ENCODE assay signal across 1 cellular context in the genomic region with DNA sequence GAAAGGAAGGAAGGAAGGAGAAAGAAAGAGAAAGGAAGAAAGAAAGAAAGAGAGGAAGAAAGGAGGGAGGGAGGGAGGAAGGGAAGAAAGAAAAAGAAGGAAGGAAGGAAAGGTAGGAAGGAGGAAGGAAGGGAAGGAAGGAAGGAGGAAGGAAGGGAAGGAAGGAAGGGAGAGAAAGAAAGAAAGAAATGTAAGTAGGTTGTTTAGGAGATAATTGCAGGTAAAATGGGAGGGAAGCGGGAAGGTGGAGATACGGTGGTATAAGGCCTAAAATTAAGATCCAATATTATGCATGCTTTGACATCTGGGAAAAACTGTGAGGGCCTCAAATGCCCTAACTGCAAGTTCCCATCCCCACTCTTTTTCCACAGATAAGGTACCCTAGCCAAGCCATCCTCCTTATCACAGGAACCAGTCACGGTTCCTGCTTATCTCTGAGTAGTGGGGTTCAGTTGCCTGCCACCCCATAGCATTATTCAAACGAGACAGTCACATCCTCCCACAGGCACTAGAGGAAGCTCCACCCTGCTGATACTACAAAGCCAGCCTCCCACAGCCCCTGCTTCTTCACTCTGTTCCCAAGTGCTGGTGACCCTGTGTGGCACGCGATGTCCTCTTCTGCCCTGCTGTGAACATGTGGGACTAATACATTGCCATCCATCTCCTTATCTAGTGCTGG.
TF ChIP-seq lines count a peak whose summit lies in the region.

No MANE protein-coding gene starts in this region.

TF ChIP-seq in K562, 482 proteins besides CTCF, POLR2A, EP300 and RAD21 (continued from another document and continues in another):
- TF ChIP-seq, protein P1, sequence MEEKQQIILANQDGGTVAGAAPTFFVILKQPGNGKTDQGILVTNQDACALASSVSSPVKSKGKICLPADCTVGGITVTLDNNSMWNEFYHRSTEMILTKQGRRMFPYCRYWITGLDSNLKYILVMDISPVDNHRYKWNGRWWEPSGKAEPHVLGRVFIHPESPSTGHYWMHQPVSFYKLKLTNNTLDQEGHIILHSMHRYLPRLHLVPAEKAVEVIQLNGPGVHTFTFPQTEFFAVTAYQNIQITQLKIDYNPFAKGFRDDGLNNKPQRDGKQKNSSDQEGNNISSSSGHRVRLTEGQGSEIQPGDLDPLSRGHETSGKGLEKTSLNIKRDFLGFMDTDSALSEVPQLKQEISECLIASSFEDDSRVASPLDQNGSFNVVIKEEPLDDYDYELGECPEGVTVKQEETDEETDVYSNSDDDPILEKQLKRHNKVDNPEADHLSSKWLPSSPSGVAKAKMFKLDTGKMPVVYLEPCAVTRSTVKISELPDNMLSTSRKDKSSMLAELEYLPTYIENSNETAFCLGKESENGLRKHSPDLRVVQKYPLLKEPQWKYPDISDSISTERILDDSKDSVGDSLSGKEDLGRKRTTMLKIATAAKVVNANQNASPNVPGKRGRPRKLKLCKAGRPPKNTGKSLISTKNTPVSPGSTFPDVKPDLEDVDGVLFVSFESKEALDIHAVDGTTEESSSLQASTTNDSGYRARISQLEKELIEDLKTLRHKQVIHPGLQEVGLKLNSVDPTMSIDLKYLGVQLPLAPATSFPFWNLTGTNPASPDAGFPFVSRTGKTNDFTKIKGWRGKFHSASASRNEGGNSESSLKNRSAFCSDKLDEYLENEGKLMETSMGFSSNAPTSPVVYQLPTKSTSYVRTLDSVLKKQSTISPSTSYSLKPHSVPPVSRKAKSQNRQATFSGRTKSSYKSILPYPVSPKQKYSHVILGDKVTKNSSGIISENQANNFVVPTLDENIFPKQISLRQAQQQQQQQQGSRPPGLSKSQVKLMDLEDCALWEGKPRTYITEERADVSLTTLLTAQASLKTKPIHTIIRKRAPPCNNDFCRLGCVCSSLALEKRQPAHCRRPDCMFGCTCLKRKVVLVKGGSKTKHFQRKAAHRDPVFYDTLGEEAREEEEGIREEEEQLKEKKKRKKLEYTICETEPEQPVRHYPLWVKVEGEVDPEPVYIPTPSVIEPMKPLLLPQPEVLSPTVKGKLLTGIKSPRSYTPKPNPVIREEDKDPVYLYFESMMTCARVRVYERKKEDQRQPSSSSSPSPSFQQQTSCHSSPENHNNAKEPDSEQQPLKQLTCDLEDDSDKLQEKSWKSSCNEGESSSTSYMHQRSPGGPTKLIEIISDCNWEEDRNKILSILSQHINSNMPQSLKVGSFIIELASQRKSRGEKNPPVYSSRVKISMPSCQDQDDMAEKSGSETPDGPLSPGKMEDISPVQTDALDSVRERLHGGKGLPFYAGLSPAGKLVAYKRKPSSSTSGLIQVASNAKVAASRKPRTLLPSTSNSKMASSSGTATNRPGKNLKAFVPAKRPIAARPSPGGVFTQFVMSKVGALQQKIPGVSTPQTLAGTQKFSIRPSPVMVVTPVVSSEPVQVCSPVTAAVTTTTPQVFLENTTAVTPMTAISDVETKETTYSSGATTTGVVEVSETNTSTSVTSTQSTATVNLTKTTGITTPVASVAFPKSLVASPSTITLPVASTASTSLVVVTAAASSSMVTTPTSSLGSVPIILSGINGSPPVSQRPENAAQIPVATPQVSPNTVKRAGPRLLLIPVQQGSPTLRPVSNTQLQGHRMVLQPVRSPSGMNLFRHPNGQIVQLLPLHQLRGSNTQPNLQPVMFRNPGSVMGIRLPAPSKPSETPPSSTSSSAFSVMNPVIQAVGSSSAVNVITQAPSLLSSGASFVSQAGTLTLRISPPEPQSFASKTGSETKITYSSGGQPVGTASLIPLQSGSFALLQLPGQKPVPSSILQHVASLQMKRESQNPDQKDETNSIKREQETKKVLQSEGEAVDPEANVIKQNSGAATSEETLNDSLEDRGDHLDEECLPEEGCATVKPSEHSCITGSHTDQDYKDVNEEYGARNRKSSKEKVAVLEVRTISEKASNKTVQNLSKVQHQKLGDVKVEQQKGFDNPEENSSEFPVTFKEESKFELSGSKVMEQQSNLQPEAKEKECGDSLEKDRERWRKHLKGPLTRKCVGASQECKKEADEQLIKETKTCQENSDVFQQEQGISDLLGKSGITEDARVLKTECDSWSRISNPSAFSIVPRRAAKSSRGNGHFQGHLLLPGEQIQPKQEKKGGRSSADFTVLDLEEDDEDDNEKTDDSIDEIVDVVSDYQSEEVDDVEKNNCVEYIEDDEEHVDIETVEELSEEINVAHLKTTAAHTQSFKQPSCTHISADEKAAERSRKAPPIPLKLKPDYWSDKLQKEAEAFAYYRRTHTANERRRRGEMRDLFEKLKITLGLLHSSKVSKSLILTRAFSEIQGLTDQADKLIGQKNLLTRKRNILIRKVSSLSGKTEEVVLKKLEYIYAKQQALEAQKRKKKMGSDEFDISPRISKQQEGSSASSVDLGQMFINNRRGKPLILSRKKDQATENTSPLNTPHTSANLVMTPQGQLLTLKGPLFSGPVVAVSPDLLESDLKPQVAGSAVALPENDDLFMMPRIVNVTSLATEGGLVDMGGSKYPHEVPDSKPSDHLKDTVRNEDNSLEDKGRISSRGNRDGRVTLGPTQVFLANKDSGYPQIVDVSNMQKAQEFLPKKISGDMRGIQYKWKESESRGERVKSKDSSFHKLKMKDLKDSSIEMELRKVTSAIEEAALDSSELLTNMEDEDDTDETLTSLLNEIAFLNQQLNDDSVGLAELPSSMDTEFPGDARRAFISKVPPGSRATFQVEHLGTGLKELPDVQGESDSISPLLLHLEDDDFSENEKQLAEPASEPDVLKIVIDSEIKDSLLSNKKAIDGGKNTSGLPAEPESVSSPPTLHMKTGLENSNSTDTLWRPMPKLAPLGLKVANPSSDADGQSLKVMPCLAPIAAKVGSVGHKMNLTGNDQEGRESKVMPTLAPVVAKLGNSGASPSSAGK (IDR thresholded peaks at IDR 0.05) = peak; percentile 66
- TF ChIP-seq, protein P2, sequence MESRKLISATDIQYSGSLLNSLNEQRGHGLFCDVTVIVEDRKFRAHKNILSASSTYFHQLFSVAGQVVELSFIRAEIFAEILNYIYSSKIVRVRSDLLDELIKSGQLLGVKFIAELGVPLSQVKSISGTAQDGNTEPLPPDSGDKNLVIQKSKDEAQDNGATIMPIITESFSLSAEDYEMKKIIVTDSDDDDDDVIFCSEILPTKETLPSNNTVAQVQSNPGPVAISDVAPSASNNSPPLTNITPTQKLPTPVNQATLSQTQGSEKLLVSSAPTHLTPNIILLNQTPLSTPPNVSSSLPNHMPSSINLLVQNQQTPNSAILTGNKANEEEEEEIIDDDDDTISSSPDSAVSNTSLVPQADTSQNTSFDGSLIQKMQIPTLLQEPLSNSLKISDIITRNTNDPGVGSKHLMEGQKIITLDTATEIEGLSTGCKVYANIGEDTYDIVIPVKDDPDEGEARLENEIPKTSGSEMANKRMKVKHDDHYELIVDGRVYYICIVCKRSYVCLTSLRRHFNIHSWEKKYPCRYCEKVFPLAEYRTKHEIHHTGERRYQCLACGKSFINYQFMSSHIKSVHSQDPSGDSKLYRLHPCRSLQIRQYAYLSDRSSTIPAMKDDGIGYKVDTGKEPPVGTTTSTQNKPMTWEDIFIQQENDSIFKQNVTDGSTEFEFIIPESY (CRISPR knock-in tag; IDR thresholded peaks at IDR 0.05) = no peak; the same call in 1 of the 2 replicates
- TF ChIP-seq, protein P3, sequence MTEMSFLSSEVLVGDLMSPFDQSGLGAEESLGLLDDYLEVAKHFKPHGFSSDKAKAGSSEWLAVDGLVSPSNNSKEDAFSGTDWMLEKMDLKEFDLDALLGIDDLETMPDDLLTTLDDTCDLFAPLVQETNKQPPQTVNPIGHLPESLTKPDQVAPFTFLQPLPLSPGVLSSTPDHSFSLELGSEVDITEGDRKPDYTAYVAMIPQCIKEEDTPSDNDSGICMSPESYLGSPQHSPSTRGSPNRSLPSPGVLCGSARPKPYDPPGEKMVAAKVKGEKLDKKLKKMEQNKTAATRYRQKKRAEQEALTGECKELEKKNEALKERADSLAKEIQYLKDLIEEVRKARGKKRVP (CRISPR knock-in tag; IDR thresholded peaks at IDR 0.05) = peak; percentile 67
- peak; percentile 53 for TF ChIP-seq GABPB1 (CRISPR knock-in tag; IDR thresholded peaks at IDR 0.05)
- TF ChIP-seq TRIM28 (IDR thresholded peaks at IDR 0.05) = peak; percentile 65
- no peak for TF ChIP-seq GTF2A2 (tag; IDR thresholded peaks at IDR 0.05)
- TF ChIP-seq PML (IDR thresholded peaks at IDR 0.05; ENCODE audit: low read length) = peak; percentile 99
- TF ChIP-seq, protein P4, sequence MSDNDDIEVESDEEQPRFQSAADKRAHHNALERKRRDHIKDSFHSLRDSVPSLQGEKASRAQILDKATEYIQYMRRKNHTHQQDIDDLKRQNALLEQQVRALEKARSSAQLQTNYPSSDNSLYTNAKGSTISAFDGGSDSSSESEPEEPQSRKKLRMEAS (CRISPR knock-in tag; IDR thresholded peaks at IDR 0.05) = 0 out of 2 replicates have a peak, but pooled peaks have one; percentile 28
- no peak for TF ChIP-seq PURB (CRISPR knock-in tag; IDR thresholded peaks at IDR 0.05; ENCODE audit: low read depth)
- TF ChIP-seq CSDE1 (IDR thresholded peaks at IDR 0.05) = peak; percentile 23 to 90; a peak in 3 of 4 replicates
- peak; percentile 86 for TF ChIP-seq TCF7 (IDR thresholded peaks at IDR 0.05; ENCODE audit: borderline replicate concordance)
- TF ChIP-seq SAP30 (IDR thresholded peaks at IDR 0.05; ENCODE audit: borderline replicate concordance, insufficient read depth, low read depth, low read length, poor library complexity, severe bottlenecking) = no peak
- peak; percentile 91 for TF ChIP-seq MYBL2 (IDR thresholded peaks at IDR 0.05; ENCODE audit: low read depth)
- no peak for TF ChIP-seq MYBL2 (CRISPR knock-in tag; IDR thresholded peaks at IDR 0.05; ENCODE audit: borderline replicate concordance)
- peak; percentile 74; the same call in 1 of the 2 replicates for TF ChIP-seq ZNF24 (IDR thresholded peaks at IDR 0.05)
- TF ChIP-seq, protein P5, sequence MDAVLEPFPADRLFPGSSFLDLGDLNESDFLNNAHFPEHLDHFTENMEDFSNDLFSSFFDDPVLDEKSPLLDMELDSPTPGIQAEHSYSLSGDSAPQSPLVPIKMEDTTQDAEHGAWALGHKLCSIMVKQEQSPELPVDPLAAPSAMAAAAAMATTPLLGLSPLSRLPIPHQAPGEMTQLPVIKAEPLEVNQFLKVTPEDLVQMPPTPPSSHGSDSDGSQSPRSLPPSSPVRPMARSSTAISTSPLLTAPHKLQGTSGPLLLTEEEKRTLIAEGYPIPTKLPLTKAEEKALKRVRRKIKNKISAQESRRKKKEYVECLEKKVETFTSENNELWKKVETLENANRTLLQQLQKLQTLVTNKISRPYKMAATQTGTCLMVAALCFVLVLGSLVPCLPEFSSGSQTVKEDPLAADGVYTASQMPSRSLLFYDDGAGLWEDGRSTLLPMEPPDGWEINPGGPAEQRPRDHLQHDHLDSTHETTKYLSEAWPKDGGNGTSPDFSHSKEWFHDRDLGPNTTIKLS (IDR thresholded peaks at IDR 0.05; ENCODE audit: borderline replicate concordance, low read depth) = peak; percentile 69; the same call in 1 of the 2 replicates
- no peak for TF ChIP-seq ATF1 (CRISPR knock-in tag; IDR thresholded peaks at IDR 0.05)
- peak; percentile 89 for TF ChIP-seq ATF1 (tag; IDR thresholded peaks at IDR 0.05)
- peak; percentile 87 for TF ChIP-seq MEF2D (tag; conservative IDR thresholded peaks at IDR 0.05; ENCODE audit: low read depth)
- 0 out of 2 replicates have a peak, but pooled peaks have one; percentile 75 for TF ChIP-seq NR4A1 (CRISPR knock-in tag; IDR thresholded peaks at IDR 0.05)
- TF ChIP-seq NR4A1 (tag; IDR thresholded peaks at IDR 0.05) = peak; percentile 91; the same call in 1 of the 2 replicates
- TF ChIP-seq, protein P6, sequence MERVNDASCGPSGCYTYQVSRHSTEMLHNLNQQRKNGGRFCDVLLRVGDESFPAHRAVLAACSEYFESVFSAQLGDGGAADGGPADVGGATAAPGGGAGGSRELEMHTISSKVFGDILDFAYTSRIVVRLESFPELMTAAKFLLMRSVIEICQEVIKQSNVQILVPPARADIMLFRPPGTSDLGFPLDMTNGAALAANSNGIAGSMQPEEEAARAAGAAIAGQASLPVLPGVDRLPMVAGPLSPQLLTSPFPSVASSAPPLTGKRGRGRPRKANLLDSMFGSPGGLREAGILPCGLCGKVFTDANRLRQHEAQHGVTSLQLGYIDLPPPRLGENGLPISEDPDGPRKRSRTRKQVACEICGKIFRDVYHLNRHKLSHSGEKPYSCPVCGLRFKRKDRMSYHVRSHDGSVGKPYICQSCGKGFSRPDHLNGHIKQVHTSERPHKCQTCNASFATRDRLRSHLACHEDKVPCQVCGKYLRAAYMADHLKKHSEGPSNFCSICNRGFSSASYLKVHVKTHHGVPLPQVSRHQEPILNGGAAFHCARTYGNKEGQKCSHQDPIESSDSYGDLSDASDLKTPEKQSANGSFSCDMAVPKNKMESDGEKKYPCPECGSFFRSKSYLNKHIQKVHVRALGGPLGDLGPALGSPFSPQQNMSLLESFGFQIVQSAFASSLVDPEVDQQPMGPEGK (CRISPR knock-in tag; IDR thresholded peaks at IDR 0.05; ENCODE audit: borderline replicate concordance) = no peak
- TF ChIP-seq, protein P7, sequence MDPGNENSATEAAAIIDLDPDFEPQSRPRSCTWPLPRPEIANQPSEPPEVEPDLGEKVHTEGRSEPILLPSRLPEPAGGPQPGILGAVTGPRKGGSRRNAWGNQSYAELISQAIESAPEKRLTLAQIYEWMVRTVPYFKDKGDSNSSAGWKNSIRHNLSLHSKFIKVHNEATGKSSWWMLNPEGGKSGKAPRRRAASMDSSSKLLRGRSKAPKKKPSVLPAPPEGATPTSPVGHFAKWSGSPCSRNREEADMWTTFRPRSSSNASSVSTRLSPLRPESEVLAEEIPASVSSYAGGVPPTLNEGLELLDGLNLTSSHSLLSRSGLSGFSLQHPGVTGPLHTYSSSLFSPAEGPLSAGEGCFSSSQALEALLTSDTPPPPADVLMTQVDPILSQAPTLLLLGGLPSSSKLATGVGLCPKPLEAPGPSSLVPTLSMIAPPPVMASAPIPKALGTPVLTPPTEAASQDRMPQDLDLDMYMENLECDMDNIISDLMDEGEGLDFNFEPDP (CRISPR knock-in tag; IDR thresholded peaks at IDR 0.05) = no peak
- TF ChIP-seq POLR2AphosphoS2 (IDR thresholded peaks at IDR 0.05; ENCODE audit: low read length) = no peak
- TF ChIP-seq, protein P8, sequence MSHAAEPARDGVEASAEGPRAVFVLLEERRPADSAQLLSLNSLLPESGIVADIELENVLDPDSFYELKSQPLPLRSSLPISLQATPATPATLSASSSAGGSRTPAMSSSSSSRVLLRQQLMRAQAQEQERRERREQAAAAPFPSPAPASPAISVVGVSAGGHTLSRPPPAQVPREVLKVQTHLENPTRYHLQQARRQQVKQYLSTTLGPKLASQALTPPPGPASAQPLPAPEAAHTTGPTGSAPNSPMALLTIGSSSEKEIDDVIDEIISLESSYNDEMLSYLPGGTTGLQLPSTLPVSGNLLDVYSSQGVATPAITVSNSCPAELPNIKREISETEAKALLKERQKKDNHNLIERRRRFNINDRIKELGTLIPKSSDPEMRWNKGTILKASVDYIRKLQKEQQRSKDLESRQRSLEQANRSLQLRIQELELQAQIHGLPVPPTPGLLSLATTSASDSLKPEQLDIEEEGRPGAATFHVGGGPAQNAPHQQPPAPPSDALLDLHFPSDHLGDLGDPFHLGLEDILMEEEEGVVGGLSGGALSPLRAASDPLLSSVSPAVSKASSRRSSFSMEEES (CRISPR knock-in tag; IDR thresholded peaks at IDR 0.05) = 0 out of 2 replicates have a peak, but pooled peaks have one; percentile 1
